24 cellular contexts compared by ENCODE assay signal in genomic region chr3:12862387-12862786, GRCh38.
"Had no signal": no experiment of that assay in that cellular context is flagged by ENCODE, and none has a peak within 500 bp of the region (broad histone marks: within the 10 kb centered on the region; RNA-seq: fewer than 3 reads in every experiment).

No MANE protein-coding gene starts in this region.

- ATAC-seq: foreskin keratinocyte, gastroesophageal sphincter, left lung, left ventricle myocardium superior, lower lobe of right lung, mucosa of descending colon had no signal

- H3K4me3 ChIP-seq: coronary artery, dorsolateral prefrontal cortex, esophagus muscularis mucosa, gastroesophageal sphincter, heart left ventricle, hepatocyte, left lung, lower lobe of right lung, mucosa of descending colon had no signal

- H3K4me1 ChIP-seq: esophagus muscularis mucosa, foreskin keratinocyte, gastroesophageal sphincter, left lung, lower lobe of right lung had no signal

- H3K79me2 ChIP-seq: hepatocyte had no signal

- H3K9me3 ChIP-seq: lower lobe of right lung had no signal

- DNase-seq: dermis blood vessel endothelial cell; dorsolateral prefrontal cortex; effector CD4-positive, alpha-beta T cell; effector memory CD4-positive, alpha-beta T cell; foreskin keratinocyte; hypothalamus; immature natural killer cell; islet precursor cell; kidney; left cardiac atrium; left lung; left ventricle myocardium superior; lower lobe of right lung; mesenchymal stem cell; mucosa of descending colon; naive B cell had no signal

- H3K27ac ChIP-seq: coronary artery, dorsolateral prefrontal cortex, esophagus muscularis mucosa, foreskin keratinocyte, gastroesophageal sphincter, heart left ventricle, hepatocyte, left lung, lower lobe of right lung had no signal

- H3K27me3 ChIP-seq: dorsolateral prefrontal cortex, esophagus muscularis mucosa, gastroesophageal sphincter, heart left ventricle, hepatocyte, left lung had no signal

- FAIRE-seq: colon, endothelial cell of umbilical vein, frontal cortex, kidney had no signal

- H2AFZ ChIP-seq: hepatocyte had no signal

- H3K36me3 ChIP-seq: esophagus muscularis mucosa, gastroesophageal sphincter, heart left ventricle, left lung, lower lobe of right lung had no signal

- H3K4me2 ChIP-seq: hepatocyte had no signal
